9 cellular contexts compared by ENCODE assay signal in the genomic region with DNA sequence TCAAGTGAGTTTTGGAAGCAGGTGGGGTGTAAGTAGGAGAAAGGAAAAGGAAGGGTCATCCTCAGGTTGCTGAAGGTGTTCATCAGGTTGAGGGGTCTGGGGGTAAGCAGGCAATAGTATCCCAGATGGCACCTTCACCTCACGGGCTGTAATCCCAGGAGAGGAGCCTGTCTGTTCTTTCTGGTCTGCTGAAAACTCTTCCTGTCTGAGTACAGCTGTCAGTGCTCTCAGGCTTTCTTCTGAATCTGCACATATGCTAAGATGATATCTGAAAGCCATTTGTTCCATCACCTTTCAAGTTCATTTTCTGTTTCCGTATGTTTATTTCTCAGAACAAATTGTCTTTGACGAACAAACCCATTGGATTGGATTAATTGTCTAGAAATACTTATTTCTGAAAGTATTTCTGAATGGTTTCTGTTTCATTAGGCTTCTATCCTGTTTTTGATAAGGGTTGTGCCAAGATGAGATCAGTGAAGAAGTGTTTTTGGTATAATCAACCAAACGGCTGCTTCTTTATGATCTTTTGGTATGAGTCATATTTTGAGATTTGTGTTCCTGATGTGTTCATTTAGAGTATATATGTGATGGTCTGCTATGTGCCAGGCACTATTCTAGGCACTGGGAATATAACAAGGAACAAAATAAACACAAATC.
A peak's percentile ranks its signal among the peaks of the same experiment; 100 is the strongest.
DNase-seq lines count a peak whose midpoint lies in the region; ATAC-seq and TF ChIP-seq lines count a peak whose summit lies in the region.
"Had no signal": no experiment of that assay in that cellular context is flagged by ENCODE, and none has a peak within 500 bp of the region (broad histone marks: within the 10 kb centered on the region; RNA-seq: fewer than 3 reads in every experiment).

No MANE protein-coding gene starts in this region.

- no peak overlapping the region for H2AFZ ChIP-seq in OCI-LY1 (ENCODE audit: low read length)
- no peak overlapping the region for H2AFZ ChIP-seq in parathyroid adenoma

- H3K4me1 ChIP-seq in OCI-LY1 (ENCODE audit: insufficient read depth, low read length, severe bottlenecking): peaks cover 27% of the 10 kb centered on the region
- peaks cover 2% of the 10 kb centered on the region for H3K4me1 ChIP-seq in parathyroid adenoma

- H3K4me2 ChIP-seq in OCI-LY1 (ENCODE audit: low read length) (no peak overlapping the region; the same call in 1 of the 2 replicates), parathyroid adenoma (ENCODE audit: low read length) (peak overlapping the region; percentile 24)

- H3K27me3 ChIP-seq in OCI-LY1 (ENCODE audit: insufficient read depth, low read length) (no peaks in the 10 kb centered on the region), parathyroid adenoma (ENCODE audit: control insufficient read depth, insufficient read depth, low read length) (no peaks in the 10 kb centered on the region)

- H3F3A ChIP-seq in OCI-LY1 (ENCODE audit: insufficient read depth, low read length): no peaks in the 10 kb centered on the region

- no peaks in the 10 kb centered on the region for H3K9me2 ChIP-seq in OCI-LY1 (ENCODE audit: low read depth, low read length)

- ATAC-seq in activated CD4-positive, CD25-positive, alpha-beta regulatory T cell treated with anti-CD3 and anti-CD28 coated beads, Interleukin-2, amount 50 U/mL, for 24 hours: peak; percentile 84 to 86
- ATAC-seq in GM21717 (IDR thresholded peaks at IDR 0.05; ENCODE audit: unreplicated experiment): peak; percentile 56
- no peak for ATAC-seq in GM19324 (IDR thresholded peaks at IDR 0.05; ENCODE audit: low FRiP score, unreplicated experiment)

- H3K4me3 ChIP-seq in OCI-LY1 (ENCODE audit: low read depth, low read length, poor library complexity, severe bottlenecking) (no peak overlapping the region), parathyroid adenoma (ENCODE audit: low read depth, low read length) (peak overlapping the region; percentile 1)

- no peak for DNase-seq in activated CD4-positive, CD25-positive, alpha-beta regulatory T cell treated with anti-CD3 and anti-CD28 coated beads, Interleukin-2, amount 50 U/mL, for 72 hours
- DNase-seq in DMS153 (lab: John Stamatoyannopoulos, UW) (no peak), DMS79 treated with DMSO at 0.1 percent for 48 hours (lab: John Stamatoyannopoulos, UW) (no peak)
- DNase-seq: NCI-H1048 had no signal

- H3K9ac ChIP-seq in OCI-LY1 (ENCODE audit: low read length) (no peak overlapping the region), parathyroid adenoma (no peak overlapping the region)

- H3K9me3 ChIP-seq in OCI-LY1 (ENCODE audit: low read length) (no peaks in the 10 kb centered on the region), parathyroid adenoma (ENCODE audit: control insufficient read depth, low read length) (no peaks in the 10 kb centered on the region)

- no peaks in the 10 kb centered on the region for H4K20me1 ChIP-seq in OCI-LY1 (ENCODE audit: insufficient read depth, low read length)

- H3K27ac ChIP-seq in OCI-LY1 (ENCODE audit: low read depth, low read length, poor library complexity, severe bottlenecking): peak overlapping the region; percentile 16
- H3K27ac ChIP-seq in parathyroid adenoma: no peak overlapping the region

- H3K79me2 ChIP-seq in OCI-LY1 (ENCODE audit: insufficient read depth, low read length) (peaks cover 86% of the 10 kb centered on the region), parathyroid adenoma (peaks cover 31% of the 10 kb centered on the region)

- TF ChIP-seq CTCF in OCI-LY1 (IDR thresholded peaks at IDR 0.05; ENCODE audit: low read length) (no peak), parathyroid adenoma (IDR thresholded peaks at IDR 0.05) (no peak)

- peaks cover 22% of the 10 kb centered on the region for H3K36me3 ChIP-seq in OCI-LY1 (ENCODE audit: insufficient read depth, low read length)
- H3K36me3 ChIP-seq in parathyroid adenoma (ENCODE audit: control insufficient read depth, insufficient read depth, low read length): no peaks in the 10 kb centered on the region
